8 cellular contexts compared by ENCODE assay signal in the genomic region with DNA sequence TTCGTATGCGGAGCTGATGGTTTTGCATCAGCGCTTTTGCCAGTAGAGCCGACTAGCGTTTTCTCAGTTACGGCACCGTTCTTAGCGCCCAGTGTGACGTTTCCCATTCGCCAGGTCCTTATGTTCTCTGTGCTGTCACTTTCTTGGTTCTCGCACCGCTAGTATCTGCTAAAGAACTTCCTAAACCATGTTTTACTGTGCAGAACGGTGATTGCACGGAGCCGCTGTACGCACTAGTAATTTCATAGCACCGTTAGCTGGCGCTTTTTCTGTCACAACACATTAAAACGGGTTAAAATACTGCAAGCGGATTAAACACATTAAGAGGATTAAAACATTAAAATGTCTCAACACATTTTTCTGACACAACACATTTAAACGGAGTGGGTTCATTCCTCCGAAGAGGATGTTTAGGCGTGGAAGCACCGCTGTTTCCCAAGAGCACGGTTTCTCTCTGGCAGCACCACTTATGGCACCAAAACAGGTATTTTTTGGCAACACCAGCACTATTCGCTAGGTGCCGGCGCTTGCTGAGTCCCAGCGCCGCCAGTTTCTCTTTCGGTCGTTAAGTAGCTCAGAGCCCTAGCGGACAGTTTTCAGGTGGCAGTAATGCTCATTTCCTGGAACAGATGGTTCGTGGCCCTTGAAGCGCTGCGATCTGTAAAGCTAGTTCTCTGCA. TPM values are rescaled to one million over a fixed set of nuclear protein-coding genes. Genes with fewer than 3 reads are reported as not detected.
A peak's percentile ranks its signal among the peaks of the same experiment; 100 is the strongest.
DNase-seq lines count a peak whose midpoint lies in the region; ATAC-seq and TF ChIP-seq lines count a peak whose summit lies in the region.

No MANE protein-coding gene starts in this region.

- H3K4me3 ChIP-seq in Jurkat, Clone E6-1 (ENCODE audit: low read length): peak overlapping the region; percentile 61
- peak overlapping the region; percentile 50 for H3K4me3 ChIP-seq in PC-9
- peak overlapping the region; percentile 21 to 64 for H3K4me3 ChIP-seq in foreskin fibroblast (ENCODE audit: low read depth in 1 of 2, low read length in 2 of 2)

- no peaks in the 10 kb centered on the region for H3K27me3 ChIP-seq in PC-9 (ENCODE audit: insufficient read depth, low read depth)

- BruUV-seq in PC-9 (replicated peaks; lab: Mats Ljungman, UMichigan): no TSS peak

- no peaks in the 10 kb centered on the region for H3K36me3 ChIP-seq in PC-9 (ENCODE audit: low read depth)

- POLR2A ChIA-PET in PC-9 (lab: Charles Lee; ENCODE audit: unreplicated experiment): interaction anchor here (0.6 to 1.0 kb wide), 4 partner anchors 11 to 70 kb away, joined by 3 to 15 read pairs (median 5); no protein-coding TSS in a partner anchor

- H3K4me1 ChIP-seq in PC-9 (replicated peaks; ENCODE audit: insufficient read depth): no peaks in the 10 kb centered on the region

- H3K4me1 Mint-ChIP-seq in progenitor cell of endocrine pancreas (ENCODE audit: low read depth): peaks cover 17% of the 10 kb centered on the region

- H3K79me2 ChIP-seq in PC-9 (ENCODE audit: low read depth): no peaks in the 10 kb centered on the region

- H4K20me1 ChIP-seq in PC-9 (ENCODE audit: insufficient read depth): no peaks in the 10 kb centered on the region

- CTCF ChIA-PET in PC-9 (lab: Charles Lee): interaction anchor here (0.5 to 2.0 kb wide), 7 partner anchors 10 to 111 kb away, joined by 3 to 13 read pairs (median 5); no protein-coding TSS in a partner anchor

- DNase-seq in Daoy (ENCODE audit: low read depth): peak; percentile 86
- peak; percentile 95 for DNase-seq in Jurkat, Clone E6-1 (ENCODE audit: low read depth, low spot score)
- DNase-seq in PC-9: peak; percentile 80 to 83
- DNase-seq in activated T-helper 1 cell treated with anti-CD3 and anti-CD28 coated beads, Interleukin-2, amount 50 U/mL, for 16 hours (ENCODE audit: low read depth in 1 of 2, low spot score in 1 of 2): peak; percentile 68 to 73
- peak in 1 of 2 donors; percentile 85 for DNase-seq in foreskin fibroblast
- DNase-seq in progenitor cell of endocrine pancreas (ENCODE audit: low spot score, unreplicated experiment): no peak
- DNase-seq in putamen (ENCODE audit: low spot score): no peak

- H3K9me3 Mint-ChIP-seq in progenitor cell of endocrine pancreas (ENCODE audit: low read depth): no peaks in the 10 kb centered on the region

- peaks cover 77% of the 10 kb centered on the region for H3K27me3 Mint-ChIP-seq in progenitor cell of endocrine pancreas

- H3K9me3 ChIP-seq in PC-9 (ENCODE audit: insufficient read depth, low read depth): no peaks in the 10 kb centered on the region

- H3F3A ChIP-seq in PC-9 (ENCODE audit: insufficient read depth, low read depth): no peaks in the 10 kb centered on the region

- no peak overlapping the region for H3K27ac ChIP-seq in PC-9

- intact Hi-C loops in PC-9 (cut with micrococcal nuclease; ENCODE audit: unreplicated experiment): loop anchor here (1.0 to 5.0 kb wide), 4 partner anchors 11 to 107 kb away; a partner anchor contains a TSS

- H3K4me3 Mint-ChIP-seq in progenitor cell of endocrine pancreas (ENCODE audit: low read depth): peak overlapping the region; percentile 89

- H3K4me2 ChIP-seq in PC-9: peak overlapping the region; percentile 73

- H2AFZ ChIP-seq in PC-9: peak overlapping the region; percentile 79

- peak; percentile 78 for ATAC-seq in GM21717 (IDR thresholded peaks at IDR 0.05; ENCODE audit: unreplicated experiment)

- TF ChIP-seq CTCF in PC-9 (conservative IDR thresholded peaks at IDR 0.05) (peak; percentile 61; the same call in 1 of the 2 replicates), foreskin fibroblast (IDR thresholded peaks at IDR 0.05; ENCODE audit: low read depth, low read length) (peak; percentile 19), progenitor cell of endocrine pancreas (IDR thresholded peaks at IDR 0.05; ENCODE audit: unreplicated experiment) (peak; percentile 63)

- peak overlapping the region; percentile 90 for H3K27ac Mint-ChIP-seq in progenitor cell of endocrine pancreas

- H3K36me3 Mint-ChIP-seq in progenitor cell of endocrine pancreas (ENCODE audit: insufficient read depth): no peaks in the 10 kb centered on the region

- no peaks in the 10 kb centered on the region for H3K9me2 ChIP-seq in PC-9 (ENCODE audit: insufficient read depth)

RNA-seq across cellular contexts. Expression of a gene that starts 20.4 kb away (rescaled TPM):
- 2.9 TPM in 2 replicates for total RNA-seq in Daoy (2014; rRNA removed; shearing (Covaris generic))
- 31.8 TPM for polyA plus RNA-seq in Jurkat, Clone E6-1 (2012; ENCODE audit: insufficient read depth, insufficient read length)
- 3.6 and 6.3 TPM in 2 replicates for total RNA-seq in PC-9 (2021)
- 0.87 and 0.93 TPM in 2 replicates for total RNA-seq in progenitor cell of endocrine pancreas

Comparison
In these comparisons a context has a peak if more than half of its experiments do, and no peak if none do; other contexts are left out.
1. DNase-seq: peak in Daoy (single experiment), Jurkat, Clone E6-1 (single experiment), PC-9 (2 of 2) and activated T-helper 1 cell treated with anti-CD3 and anti-CD28 coated beads, Interleukin-2, amount 50 U/mL, for 16 hours (2 of 2); none in progenitor cell of endocrine pancreas (single experiment) and putamen (single experiment).
2. Peak in every context shown above with its lines, with median percentiles within 50 percentile points of each other: H3K4me3 ChIP-seq and CTCF ChIP-seq.